Comparison of ENCODE assay signal across 8 cellular contexts in genomic region chr11:124793466-124794278, GRCh38. TPM values are rescaled to one million over a fixed set of nuclear protein-coding genes. Genes with fewer than 3 reads are reported as not detected.
DNase-seq lines count a peak whose midpoint lies in the region; ATAC-seq and TF ChIP-seq lines count a peak whose summit lies in the region.

No MANE protein-coding gene starts in this region.

- ATAC-seq in activated T-helper 17 cell treated with anti-CD3 and anti-CD28 coated beads, Interleukin-2, amount 50 U/mL, for 72 hours (replicated peaks), result peak; percentile 59

- H3K36me3 ChIP-seq in HAP-1 (replicated peaks) (no peaks in the 10 kb centered on the region), iPS-18a (ENCODE audit: control insufficient read depth, low read depth, low read length) (no peaks in the 10 kb centered on the region), thyroid gland (no peaks in the 10 kb centered on the region)

- H3K4me3 Mint-ChIP-seq in activated T-helper 17 cell treated with anti-CD3 and anti-CD28 coated beads, Interleukin-2, amount 50 U/mL, for 72 hours, result no peak overlapping the region

- H3K4me1 ChIP-seq in HAP-1 (peaks cover 26% of the 10 kb centered on the region), iPS-18a (ENCODE audit: control insufficient read depth, low read depth, low read length) (peaks cover 31% of the 10 kb centered on the region), thyroid gland (peaks cover 39 to 46% of the 10 kb centered on the region in 2 donors)

- no peak for TF ChIP-seq POLR2A in thyroid gland (IDR thresholded peaks at IDR 0.05)

- H3K4me1 Mint-ChIP-seq in activated T-helper 17 cell treated with anti-CD3 and anti-CD28 coated beads, Interleukin-2, amount 50 U/mL, for 72 hours, result peaks cover 27% of the 10 kb centered on the region

- in situ Hi-C loops in HAP-1 (cut with MboI; ENCODE audit: low sequenced_read_pairs), result no loop called here

- peak overlapping the region; percentile 5 for H3K9ac ChIP-seq in iPS-18a (ENCODE audit: low read length)

- H3K36me3 Mint-ChIP-seq in activated T-helper 17 cell treated with anti-CD3 and anti-CD28 coated beads, Interleukin-2, amount 50 U/mL, for 72 hours (ENCODE audit: low read depth), result no peaks in the 10 kb centered on the region

- peak; percentile 32 to 86 (median 69) for TF ChIP-seq CTCF in thyroid gland (IDR thresholded peaks at IDR 0.05)

- H3K27me3 ChIP-seq in HAP-1 (ENCODE audit: low read depth) (no peaks in the 10 kb centered on the region), iPS-18a (ENCODE audit: control insufficient read depth, insufficient read depth, low read length) (no peaks in the 10 kb centered on the region), thyroid gland (no peaks in the 10 kb centered on the region)

- H3K4me3 ChIP-seq in HAP-1 (no peak overlapping the region), iPS-18a (ENCODE audit: low read length) (peak overlapping the region; percentile 34), thyroid gland (replicated peaks in 1 of 3) (no peak overlapping the region)

- intact Hi-C loops in thyroid gland (cut with DNase I), result loop anchor here (5.0 to 10.0 kb wide), 2 partner anchors 49 to 126 kb away; no protein-coding TSS in a partner anchor

- no peaks in the 10 kb centered on the region for H3K27me3 Mint-ChIP-seq in activated T-helper 17 cell treated with anti-CD3 and anti-CD28 coated beads, Interleukin-2, amount 50 U/mL, for 72 hours

- no peaks in the 10 kb centered on the region for H3K9me3 Mint-ChIP-seq in activated T-helper 17 cell treated with anti-CD3 and anti-CD28 coated beads, Interleukin-2, amount 50 U/mL, for 72 hours

- no peak overlapping the region for H3K27ac Mint-ChIP-seq in activated T-helper 17 cell treated with anti-CD3 and anti-CD28 coated beads, Interleukin-2, amount 50 U/mL, for 72 hours

- H3K9me3 ChIP-seq in HAP-1 (no peaks in the 10 kb centered on the region), iPS-18a (ENCODE audit: control insufficient read depth, low read depth, low read length) (no peaks in the 10 kb centered on the region), thyroid gland (no peaks in the 10 kb centered on the region)

- WGBS in thyroid gland, 2 donors, result 87 to 92% methylated on average over 2 of the region's 2 CpGs

- DNase-seq in stimulated activated CD4-positive, alpha-beta T cell treated with anti-CD3 and anti-CD28 coated beads, Interleukin-15, amount 100 ng/mL, for 24 hours, result peak; percentile 18
- DNase-seq in stimulated activated CD4-positive, alpha-beta T cell treated with anti-CD3 and anti-CD28 coated beads, Interleukin-2, amount 100 ng/mL, for 48 hours, result no peak
- peak; percentile 56 to 74 for DNase-seq in HAP-1 (ENCODE audit: low spot score in 2 of 2)
- DNase-seq in NCI-H146 treated with DMSO at 0.1 percent for 48 hours (lab: John Stamatoyannopoulos, UW; ENCODE audit: unreplicated experiment), result peak; percentile 19
- DNase-seq in thyroid gland, result peak; percentile 37 to 44
- DNase-seq in HK-2 (ENCODE audit: unreplicated experiment), result no peak

- H3K27ac ChIP-seq in iPS-18a (ENCODE audit: low read length) (no peak overlapping the region), thyroid gland (peak overlapping the region in 1 of 3 donors; percentile 14)

RNA-seq across cellular contexts. Expression of gene MSANTD2, which starts 6.5 kb away (rescaled TPM):
- total RNA-seq in activated T-helper 17 cell treated with anti-CD3 and anti-CD28 coated beads, Interleukin-2, amount 50 U/mL, for 72 hours, result 10 to 100 TPM in 1 of 2 donors, 1 to 10 TPM in 1; 6.9 to 10.6 TPM
- total RNA-seq in thyroid gland, result 10 to 100 TPM; 29.1 to 56.1 (median 37.0) TPM

RNA-seq across cellular contexts. Expression of gene ESAM, which starts 31.6 kb away (rescaled TPM):
- total RNA-seq in activated T-helper 17 cell treated with anti-CD3 and anti-CD28 coated beads, Interleukin-2, amount 50 U/mL, for 72 hours, result under 1 TPM; 0.50 to 0.84 TPM
- 100 to 1,000 TPM; 188 to 294 (median 243) TPM for total RNA-seq in thyroid gland

RNA-seq across cellular contexts. Expression of gene VSIG2, which starts 41.6 kb away (rescaled TPM):
- total RNA-seq in activated T-helper 17 cell treated with anti-CD3 and anti-CD28 coated beads, Interleukin-2, amount 50 U/mL, for 72 hours, result not detected
- total RNA-seq in thyroid gland, result 10 to 100 TPM; 23.7 to 54.5 (median 28.8) TPM

RNA-seq across cellular contexts. Expression of gene NRGN, which starts 53.9 kb away (rescaled TPM):
- total RNA-seq in activated T-helper 17 cell treated with anti-CD3 and anti-CD28 coated beads, Interleukin-2, amount 50 U/mL, for 72 hours, result 1 to 10 TPM; 7.3 to 8.0 TPM
- total RNA-seq in thyroid gland, result 1 to 10 TPM in 3 of 4 donors, under 1 TPM in 1; 0.40 to 3.6 (median 2.7) TPM

Comparison
In these comparisons a context has a peak if more than half of its experiments do, and no peak if none do; other contexts are left out.
1. DNase-seq: peak in stimulated activated CD4-positive, alpha-beta T cell treated with anti-CD3 and anti-CD28 coated beads, Interleukin-15, amount 100 ng/mL, for 24 hours (single experiment), HAP-1 (2 of 2), NCI-H146 treated with DMSO at 0.1 percent for 48 hours (single experiment) and thyroid gland (2 of 2); none in stimulated activated CD4-positive, alpha-beta T cell treated with anti-CD3 and anti-CD28 coated beads, Interleukin-2, amount 100 ng/mL, for 48 hours (0 of 2) and HK-2 (single experiment).
2. RNA of gene ESAM, which starts 31.6 kb away (total RNA-seq): 188 to 294 TPM in thyroid gland; 0.50 to 0.84 TPM in activated T-helper 17 cell treated with anti-CD3 and anti-CD28 coated beads, Interleukin-2, amount 50 U/mL, for 72 hours; every median in the first group is over 100 times any median in the second.
3. RNA of gene VSIG2, which starts 41.6 kb away (total RNA-seq): 23.7 to 54.5 TPM in thyroid gland; not detected in activated T-helper 17 cell treated with anti-CD3 and anti-CD28 coated beads, Interleukin-2, amount 50 U/mL, for 72 hours; every median in the first group is over 10 times any median in the second.